Comparison of ENCODE assay signal across 15 cellular contexts in the genomic region with DNA sequence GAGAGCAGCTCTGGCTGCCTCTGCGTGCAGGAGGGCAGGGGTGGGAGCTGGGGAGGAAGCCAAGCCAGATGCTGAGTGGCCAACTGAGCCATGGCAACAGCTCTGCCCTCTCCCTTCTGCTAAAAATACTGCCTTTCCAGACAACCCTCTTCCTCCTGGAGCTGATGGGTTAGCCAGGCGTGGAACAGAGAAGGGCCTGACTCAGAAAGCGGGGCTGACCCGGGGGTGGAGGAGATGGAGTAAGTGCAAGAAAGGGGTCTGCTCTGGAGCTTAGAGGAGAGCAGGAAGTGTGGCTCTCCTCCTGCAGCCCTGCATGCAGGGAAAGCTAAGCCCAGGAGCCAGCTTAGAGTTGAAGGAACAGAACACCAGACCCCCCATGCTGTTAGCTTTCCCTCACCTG.
A peak's percentile ranks its signal among the peaks of the same experiment; 100 is the strongest.
DNase-seq lines count a peak whose midpoint lies in the region; ATAC-seq and TF ChIP-seq lines count a peak whose summit lies in the region.
"Had no signal": no experiment of that assay in that cellular context is flagged by ENCODE, and none has a peak within 500 bp of the region (broad histone marks: within the 10 kb centered on the region; RNA-seq: fewer than 3 reads in every experiment).

No MANE protein-coding gene starts in this region.

- peak; percentile 37 for DNase-seq in COR-L47 (lab: John Stamatoyannopoulos, UW)
- DNase-seq in NCI-H146 treated with DMSO at 0.1 percent for 48 hours (lab: John Stamatoyannopoulos, UW; ENCODE audit: unreplicated experiment) = peak; percentile 67
- DNase-seq in dorsolateral prefrontal cortex = peak in 1 of 10 donors; percentile 36
- DNase-seq in renal cortical epithelial cell (ENCODE audit: low read depth) = peak; percentile 53
- no peak for DNase-seq in SW480 (ENCODE audit: low spot score)
- DNase-seq in activated T-cell treated with anti-CD3 and anti-CD28 coated beads, Interleukin-2, amount 50 U/mL, for 24 hours = no peak
- DNase-seq: CD4-positive, alpha-beta memory T cell; NCI-H1105 treated with DMSO at 0.1 percent for 48 hours; NCI-H1694 treated with DMSO at 0.1 percent for 48 hours; NCI-H226; NCI-H526 treated with DMSO at 0.1 percent for 48 hours; SIG-M5; SK-N-SH had no signal

- TF ChIP-seq CTCF in dorsolateral prefrontal cortex (IDR thresholded peaks at IDR 0.05 in 54 of 56, conservative IDR thresholded peaks at IDR 0.05 in 2 of 56; ENCODE audit: low read depth in 1 of 56, partially characterized antibody in 56 of 56) = no peak

- H3K27me3 ChIP-seq in dorsolateral prefrontal cortex = no peaks in the 10 kb centered on the region

- H3K27ac Mint-ChIP-seq in activated T-cell treated with anti-CD3 and anti-CD28 coated beads, Interleukin-2, amount 50 U/mL, for 24 hours = no peak overlapping the region
- H3K27ac Mint-ChIP-seq: CD4-positive, alpha-beta memory T cell; IgD-negative memory B cell had no signal

- no peak overlapping the region for H3K4me3 Mint-ChIP-seq in activated T-cell treated with anti-CD3 and anti-CD28 coated beads, Interleukin-2, amount 50 U/mL, for 24 hours
- H3K4me3 Mint-ChIP-seq: CD4-positive, alpha-beta memory T cell; IgD-negative memory B cell had no signal

- H3K9me3 Mint-ChIP-seq in activated T-cell treated with anti-CD3 and anti-CD28 coated beads, Interleukin-2, amount 50 U/mL, for 24 hours = no peaks in the 10 kb centered on the region
- H3K9me3 Mint-ChIP-seq: CD4-positive, alpha-beta memory T cell had no signal

- H3K27ac ChIP-seq in dorsolateral prefrontal cortex = peak overlapping the region in 32 of 59 donors; percentile 6 to 75 (median 46)

- peaks cover 27% of the 10 kb centered on the region for H3K27me3 Mint-ChIP-seq in activated T-cell treated with anti-CD3 and anti-CD28 coated beads, Interleukin-2, amount 50 U/mL, for 24 hours

- H3K4me3 ChIP-seq in dorsolateral prefrontal cortex = no peak overlapping the region

- no peaks in the 10 kb centered on the region for H3K4me1 Mint-ChIP-seq in activated T-cell treated with anti-CD3 and anti-CD28 coated beads, Interleukin-2, amount 50 U/mL, for 24 hours (ENCODE audit: low read depth)
- H3K4me1 Mint-ChIP-seq: CD4-positive, alpha-beta memory T cell; IgD-negative memory B cell had no signal

- ATAC-seq in GM19023 (IDR thresholded peaks at IDR 0.05; ENCODE audit: unreplicated experiment) = no peak

- intact Hi-C loops in dorsolateral prefrontal cortex (cut with DNase I) = no loop called here

- H3K36me3 Mint-ChIP-seq in activated T-cell treated with anti-CD3 and anti-CD28 coated beads, Interleukin-2, amount 50 U/mL, for 24 hours (ENCODE audit: low read depth) = no peaks in the 10 kb centered on the region
- H3K36me3 Mint-ChIP-seq: CD4-positive, alpha-beta memory T cell had no signal

Comparison
In these comparisons a context has a peak if more than half of its experiments do, and no peak if none do; other contexts are left out.
1. DNase-seq: peak in COR-L47 (single experiment), NCI-H146 treated with DMSO at 0.1 percent for 48 hours (single experiment) and renal cortical epithelial cell (single experiment); none in SW480 (single experiment) and activated T-cell treated with anti-CD3 and anti-CD28 coated beads, Interleukin-2, amount 50 U/mL, for 24 hours (single experiment).